In genomic region chr9:125343518-125344284, GRCh38 we compare ENCODE assay signal across 10 cellular contexts.
A peak's percentile ranks its signal among the peaks of the same experiment; 100 is the strongest.
DNase-seq lines count a peak whose midpoint lies in the region; ATAC-seq and TF ChIP-seq lines count a peak whose summit lies in the region.
"Had no signal": no experiment of that assay in that cellular context is flagged by ENCODE, and none has a peak within 500 bp of the region (broad histone marks: within the 10 kb centered on the region; RNA-seq: fewer than 3 reads in every experiment).

No MANE protein-coding gene starts in this region.

- H3K27me3 ChIP-seq in spleen (replicated peaks in 1 of 7), result no peaks in the 10 kb centered on the region

- H3K27ac Mint-ChIP-seq in activated CD8-positive, alpha-beta memory T cell treated with anti-CD3 and anti-CD28 coated beads, Interleukin-2, amount 10 ng/mL, durations not matched to agents 7 days and 5 days, result no peak overlapping the region

- H3K4me1 ChIP-seq in spleen, result no peaks in the 10 kb centered on the region

- H3K4me3 ChIP-seq in spleen, result no peak overlapping the region

- H3K27ac ChIP-seq in spleen, result no peak overlapping the region

- peaks cover 7% of the 10 kb centered on the region for H3K4me1 Mint-ChIP-seq in activated CD8-positive, alpha-beta memory T cell treated with anti-CD3 and anti-CD28 coated beads, Interleukin-2, amount 10 ng/mL, durations not matched to agents 7 days and 5 days

- H3K9me3 Mint-ChIP-seq in activated CD8-positive, alpha-beta memory T cell treated with anti-CD3 and anti-CD28 coated beads, Interleukin-2, amount 10 ng/mL, durations not matched to agents 7 days and 5 days (ENCODE audit: low read depth), result no peaks in the 10 kb centered on the region

- intact Hi-C loops in spleen (cut with DNase I; ENCODE audit: low total_unique reads), result no loop called here

- H3K4me3 Mint-ChIP-seq in activated CD8-positive, alpha-beta memory T cell treated with anti-CD3 and anti-CD28 coated beads, Interleukin-2, amount 10 ng/mL, durations not matched to agents 7 days and 5 days, result no peak overlapping the region

- CTCF ChIA-PET in activated CD8-positive, alpha-beta memory T cell treated with anti-CD3 and anti-CD28 coated beads, Interleukin-2, amount 10 ng/mL, durations not matched to agents 7 days and 5 days (lab: Charles Lee), result interaction anchor here (1.2 kb wide), 1 partner anchor 28 kb away, joined by 3 read pairs; no protein-coding TSS in a partner anchor

- peaks cover 28% of the 10 kb centered on the region for H3K36me3 Mint-ChIP-seq in activated CD8-positive, alpha-beta memory T cell treated with anti-CD3 and anti-CD28 coated beads, Interleukin-2, amount 10 ng/mL, durations not matched to agents 7 days and 5 days

- no peaks in the 10 kb centered on the region for H3K9me3 ChIP-seq in spleen

- H3K27me3 Mint-ChIP-seq in activated CD8-positive, alpha-beta memory T cell treated with anti-CD3 and anti-CD28 coated beads, Interleukin-2, amount 10 ng/mL, durations not matched to agents 7 days and 5 days, result no peaks in the 10 kb centered on the region

- TF ChIP-seq POLR2A in spleen (IDR thresholded peaks at IDR 0.05), result no peak

- no peak for ATAC-seq in GM21786 (IDR thresholded peaks at IDR 0.05; ENCODE audit: unreplicated experiment)
- no peak for ATAC-seq in activated CD8-positive, alpha-beta memory T cell treated with anti-CD3 and anti-CD28 coated beads, Interleukin-2, amount 10 ng/mL, durations not matched to agents 7 days and 5 days

- H3K36me3 ChIP-seq in spleen, result peaks cover 2 to 100% (median 69%) of the 10 kb centered on the region in 6 donors

- WGBS in spleen, 5 donors, result 88 to 94% (median 88%) methylated on average over 3 of the region's 3 CpGs

- DNase-seq in GM04504 (ENCODE audit: low read depth), result peak; percentile 1
- peak; percentile 26 for DNase-seq in NCI-H510A (lab: John Stamatoyannopoulos, UW)
- DNase-seq in fibroblast of gingiva (ENCODE audit: low read depth), result peak; percentile 81
- DNase-seq in non-pigmented ciliary epithelial cell (ENCODE audit: low read depth), result peak; percentile 68
- DNase-seq in spleen, result no peak
- DNase-seq in activated CD8-positive, alpha-beta memory T cell treated with anti-CD3 and anti-CD28 coated beads, Interleukin-2, amount 10 ng/mL, durations not matched to agents 7 days and 5 days, result no peak
- DNase-seq in NCI-H1436 treated with DMSO at 0.1 percent for 48 hours (lab: John Stamatoyannopoulos, UW), result no peak
- DNase-seq: activated T-cell treated with anti-CD3 and anti-CD28 coated beads for 4 hours; stimulated activated CD4-positive, alpha-beta T cell treated with anti-CD3 and anti-CD28 coated beads, Interleukin-2, amount 100 ng/mL, for 48 hours had no signal

- no peak for TF ChIP-seq CTCF in spleen (IDR thresholded peaks at IDR 0.05 in 8 of 11, conservative IDR thresholded peaks at IDR 0.05 in 3 of 11)

Comparison
In these comparisons a context has a peak if more than half of its experiments do, and no peak if none do; other contexts are left out.
1. DNase-seq: peak in GM04504 (single experiment), NCI-H510A (single experiment), fibroblast of gingiva (single experiment) and non-pigmented ciliary epithelial cell (single experiment); none in spleen (single experiment), activated CD8-positive, alpha-beta memory T cell treated with anti-CD3 and anti-CD28 coated beads, Interleukin-2, amount 10 ng/mL, durations not matched to agents 7 days and 5 days (single experiment) and NCI-H1436 treated with DMSO at 0.1 percent for 48 hours (single experiment).